In the genomic region with DNA sequence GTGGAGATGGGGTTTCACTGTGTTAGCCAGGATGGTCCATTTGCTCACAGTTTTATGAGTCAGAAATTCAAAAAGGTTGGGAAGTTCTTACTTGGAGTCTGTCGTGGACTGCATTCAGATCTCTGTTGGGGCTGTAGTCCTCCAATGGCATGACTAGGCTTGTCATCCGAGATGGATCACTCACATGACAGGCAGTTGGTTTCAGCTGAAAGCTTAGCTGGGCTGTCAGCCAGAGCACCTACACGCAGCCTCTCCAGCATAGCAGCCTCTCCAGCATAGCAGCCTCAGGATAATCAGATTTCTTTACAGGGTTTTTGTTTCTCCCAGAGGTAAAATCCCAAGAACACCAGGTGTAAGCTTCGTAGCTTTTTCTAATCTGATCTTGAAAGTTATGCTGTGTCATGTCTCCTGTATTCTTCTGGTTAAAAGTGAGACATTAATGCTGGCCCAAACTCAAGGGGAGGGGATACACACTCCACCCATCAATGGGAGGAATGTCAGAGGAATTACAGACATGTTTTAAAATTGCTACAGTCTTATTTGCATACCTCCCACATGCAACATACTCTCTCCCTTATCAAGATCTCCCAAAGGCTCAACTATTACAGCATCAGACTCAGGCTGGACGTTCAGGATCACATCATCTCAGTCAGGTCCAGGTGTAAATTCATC, we compare ENCODE assay signal across 12 cellular contexts. TPM values are rescaled to one million over a fixed set of nuclear protein-coding genes. Genes with fewer than 3 reads are reported as not detected.
A peak's percentile ranks its signal among the peaks of the same experiment; 100 is the strongest.
DNase-seq lines count a peak whose midpoint lies in the region; ATAC-seq, FAIRE-seq and TF ChIP-seq lines count a peak whose summit lies in the region.
"Had no signal": no experiment of that assay in that cellular context is flagged by ENCODE, and none has a peak within 500 bp of the region (broad histone marks: within the 10 kb centered on the region; RNA-seq: fewer than 3 reads in every experiment).

No MANE protein-coding gene starts in this region.

- intact Hi-C loops in Calu3 (cut with micrococcal nuclease; ENCODE audit: unreplicated experiment) (no loop called here), K562 (cut with micrococcal nuclease) (no loop called here)

- H3K4me1 Mint-ChIP-seq in Calu3 (ENCODE audit: low read depth, unreplicated experiment) (peaks cover 20% of the 10 kb centered on the region), mesothelial cell of epicardium (peaks cover 12% of the 10 kb centered on the region)
- no peaks in the 10 kb centered on the region for H3K4me1 Mint-ChIP-seq in effector memory CD8-positive, alpha-beta T cell (ENCODE audit: low read depth in 2 of 2)

- H3K79me2 ChIP-seq in K562 (ENCODE audit: control insufficient read depth, insufficient read depth, low read length) = no peaks in the 10 kb centered on the region

- no peaks in the 10 kb centered on the region for H3K9me3 ChIP-seq in K562 (replicated peaks; ENCODE audit: control insufficient read depth, insufficient read depth, low read depth, low read length)

- no peak overlapping the region for H3K4me2 ChIP-seq in K562 (ENCODE audit: insufficient read depth, low read length)

- no peak for TF ChIP-seq POLR2A in K562 (conservative IDR thresholded peaks at IDR 0.05)

- POLR2A ChIA-PET in K562 (lab: Yijun Ruan, JAX) = no interaction called here

- in situ Hi-C loops in K562 (cut with MboI) = no loop called here

- H3K4me1 ChIP-seq in K562 (replicated peaks in 1 of 2; ENCODE audit: control insufficient read depth in 2 of 2, insufficient read depth in 2 of 2, low read length in 2 of 2) = no peaks in the 10 kb centered on the region

- BruUV-seq in Calu3 (replicated peaks; lab: Mats Ljungman, UMichigan) = TSS peak; percentile 77
- no TSS peak for BruUV-seq in K562 (replicated peaks; lab: Mats Ljungman, UMichigan)

- no peak overlapping the region for H3K27ac ChIP-seq in K562 (ENCODE audit: extremely low read depth, low read depth, low read length)

- no peaks in the 10 kb centered on the region for H3K36me3 ChIP-seq in K562 (ENCODE audit: control insufficient read depth, insufficient read depth, low read length)

- no peak for TF ChIP-seq EP300 in K562 (IDR thresholded peaks at IDR 0.05; ENCODE audit: low read length)

- H3K27ac Mint-ChIP-seq in Calu3 (ENCODE audit: unreplicated experiment) = peak overlapping the region; percentile 42
- H3K27ac Mint-ChIP-seq in mesothelial cell of epicardium = peak overlapping the region; percentile 83
- no peak overlapping the region for H3K27ac Mint-ChIP-seq in effector memory CD8-positive, alpha-beta T cell
- H3K27ac Mint-ChIP-seq: stimulated activated naive CD8-positive, alpha-beta T cell treated with anti-CD3 and anti-CD28 coated beads, Interleukin-15, Interleukin-2, amounts not matched to agents 100 ng/mL and 50 ng/mL, for 24 hours; WTC11 had no signal

- H3K9ac ChIP-seq in K562 (ENCODE audit: insufficient read depth in 1 of 2, low read depth in 2 of 2, low read length in 2 of 2) = no peak overlapping the region

- no peak overlapping the region for H2AFZ ChIP-seq in K562 (ENCODE audit: low read depth, low read length)

- no peak for TF ChIP-seq RAD21 in K562 (CRISPR knock-in tag; conservative IDR thresholded peaks at IDR 0.05 in 1 of 2, IDR thresholded peaks at IDR 0.05 in 1 of 2)

- no peak overlapping the region for H3K4me3 ChIP-seq in K562

- DNase-seq in Calu3 = peak; percentile 16
- peak; percentile 11 for DNase-seq in NCI-H2029 treated with DMSO at 0.1 percent for 48 hours (lab: John Stamatoyannopoulos, UW)
- DNase-seq in K562 (ENCODE audit: extremely low read depth in 1 of 4, low spot score in 3 of 4) = no peak
- no peak for DNase-seq in mesothelial cell of epicardium (ENCODE audit: low spot score in 2 of 2, unreplicated experiment in 2 of 2)
- no peak for DNase-seq in GOT3 (lab: John Stamatoyannopoulos, UW)
- no peak for DNase-seq in effector memory CD8-positive, alpha-beta T cell
- DNase-seq: NCI-H1930 had no signal

- H3K27me3 ChIP-seq in K562 (ENCODE audit: control insufficient read depth in 2 of 2, insufficient read depth in 2 of 2, low read length in 2 of 2) = no peaks in the 10 kb centered on the region

- no peak for TF ChIP-seq CTCF in Calu3 (IDR thresholded peaks at IDR 0.05; ENCODE audit: unreplicated experiment)
- TF ChIP-seq CTCF in K562 (IDR thresholded peaks at IDR 0.05 in 2 of 3, conservative IDR thresholded peaks at IDR 0.05 in 1 of 3; ENCODE audit: insufficient read depth in 2 of 3, low read depth in 1 of 3, low read length in 3 of 3) = no peak
- TF ChIP-seq CTCF in mesothelial cell of epicardium (IDR thresholded peaks at IDR 0.05; ENCODE audit: unreplicated experiment) = no peak

- 1% methylated on average over 5 of the region's 5 CpGs for WGBS in K562 (ENCODE audit: insufficient coverage, low coverage, missing lambda C conversion rate)

- no peak for FAIRE-seq in K562 (lab: Jason Lieb, UNC)

- CTCF ChIA-PET in Calu3 (lab: Charles Lee) = interaction anchor here (0.6 to 1.0 kb wide), 2 partner anchors 9 to 48 kb away, joined by 3 read pairs; no protein-coding TSS in a partner anchor
- CTCF ChIA-PET in K562 (lab: Yijun Ruan, JAX; ENCODE audit: low intra/inter-chr PET ratio) = no interaction called here

- H3K9me1 ChIP-seq in K562 (ENCODE audit: control insufficient read depth, insufficient read depth, low read length) = no peaks in the 10 kb centered on the region

- no peaks in the 10 kb centered on the region for H3K27me3 Mint-ChIP-seq in Calu3 (ENCODE audit: unreplicated experiment)
- H3K27me3 Mint-ChIP-seq in mesothelial cell of epicardium (ENCODE audit: low read depth) = no peaks in the 10 kb centered on the region
- H3K27me3 Mint-ChIP-seq in effector memory CD8-positive, alpha-beta T cell = no peaks in the 10 kb centered on the region
- H3K27me3 Mint-ChIP-seq: stimulated activated naive CD8-positive, alpha-beta T cell treated with anti-CD3 and anti-CD28 coated beads, Interleukin-15, Interleukin-2, amounts not matched to agents 100 ng/mL and 50 ng/mL, for 24 hours had no signal

- H3K4me3 Mint-ChIP-seq in Calu3 (ENCODE audit: low read depth, unreplicated experiment) (no peak overlapping the region), mesothelial cell of epicardium (no peak overlapping the region)
- H3K4me3 Mint-ChIP-seq in effector memory CD8-positive, alpha-beta T cell = no peak overlapping the region
- H3K4me3 Mint-ChIP-seq: stimulated activated naive CD8-positive, alpha-beta T cell treated with anti-CD3 and anti-CD28 coated beads, Interleukin-15, Interleukin-2, amounts not matched to agents 100 ng/mL and 50 ng/mL, for 24 hours; WTC11 had no signal

- H4K20me1 ChIP-seq in K562 (replicated peaks; ENCODE audit: control insufficient read depth, insufficient read depth, low read length) = no peaks in the 10 kb centered on the region

- ATAC-seq in K562 (no peak), HG03139 (IDR thresholded peaks at IDR 0.05; ENCODE audit: unreplicated experiment) (no peak), HG02678 (IDR thresholded peaks at IDR 0.05; ENCODE audit: unreplicated experiment) (no peak)
- ATAC-seq in effector memory CD8-positive, alpha-beta T cell (replicated peaks) = no peak
- ATAC-seq: sciatic nerve, WTC11 had no signal

- H3K9me3 Mint-ChIP-seq in Calu3 (ENCODE audit: low read depth, unreplicated experiment) (no peaks in the 10 kb centered on the region), mesothelial cell of epicardium (peaks cover 17% of the 10 kb centered on the region)
- peaks cover 5 to 17% of the 10 kb centered on the region in 2 donors for H3K9me3 Mint-ChIP-seq in effector memory CD8-positive, alpha-beta T cell
- H3K9me3 Mint-ChIP-seq: WTC11 had no signal

- H3K36me3 Mint-ChIP-seq in Calu3 (ENCODE audit: insufficient read depth, unreplicated experiment) (no peaks in the 10 kb centered on the region), mesothelial cell of epicardium (no peaks in the 10 kb centered on the region)
- no peaks in the 10 kb centered on the region for H3K36me3 Mint-ChIP-seq in effector memory CD8-positive, alpha-beta T cell (ENCODE audit: insufficient read depth)
- H3K36me3 Mint-ChIP-seq: WTC11 had no signal

TF ChIP-seq in K562, 482 proteins besides CTCF, POLR2A, EP300 and RAD21 (continues in another document):
- TF ChIP-seq FOXA3 (CRISPR knock-in tag; conservative IDR thresholded peaks at IDR 0.05 in 1 of 2, IDR thresholded peaks at IDR 0.05 in 1 of 2) (no peak), ZNF184 (CRISPR knock-in tag; IDR thresholded peaks at IDR 0.05) (no peak), MAFG (tag; conservative IDR thresholded peaks at IDR 0.05) (0 out of 2 replicates have a peak, but pooled peaks have one; percentile 5), NFIX (CRISPR knock-in tag; IDR thresholded peaks at IDR 0.05; ENCODE audit: low read depth) (no peak), CHCHD3 (CRISPR knock-in tag; IDR thresholded peaks at IDR 0.05) (no peak), PHB2 (IDR thresholded peaks at IDR 0.05; ENCODE audit: low read depth) (no peak), HLTF (IDR thresholded peaks at IDR 0.05) (no peak)
- TF ChIP-seq, protein P1, sequence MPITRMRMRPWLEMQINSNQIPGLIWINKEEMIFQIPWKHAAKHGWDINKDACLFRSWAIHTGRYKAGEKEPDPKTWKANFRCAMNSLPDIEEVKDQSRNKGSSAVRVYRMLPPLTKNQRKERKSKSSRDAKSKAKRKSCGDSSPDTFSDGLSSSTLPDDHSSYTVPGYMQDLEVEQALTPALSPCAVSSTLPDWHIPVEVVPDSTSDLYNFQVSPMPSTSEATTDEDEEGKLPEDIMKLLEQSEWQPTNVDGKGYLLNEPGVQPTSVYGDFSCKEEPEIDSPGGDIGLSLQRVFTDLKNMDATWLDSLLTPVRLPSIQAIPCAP (CRISPR knock-in tag; IDR thresholded peaks at IDR 0.05; ENCODE audit: borderline replicate concordance) = no peak

RNA-seq across cellular contexts. Expression of a gene that starts 31.6 kb away (rescaled TPM):
- total RNA-seq in Calu3 (2022) (26.2 and 33.7 TPM in 2 replicates), K562 (2014; rRNA removed) (not detected in 2 replicates), K562 (2014; rRNA removed; fragmentation: Illumina TruSeq; extraction: Trizol) (not detected in 2 replicates), K562 (2015; rRNA removed; fragmentation: Illumina TruSeq; extraction: Trizol) (not detected in 2 replicates), K562 (2021) (0.31 and 0.36 TPM in 2 replicates), mesothelial cell of epicardium (5.7 to 6.5 TPM (median 5.8 TPM) in 3 replicates)
- 0.25 TPM in 1 of 2 replicates, not detected in the other for total RNA-seq in K562 (2011; cell fraction: chromatin; rRNA removed; ENCODE audit: low replicate concordance)
- total RNA-seq in K562 (2011; cell fraction: nucleolus; rRNA removed) = 0.33 and 1.3 TPM in 2 replicates
- total RNA-seq in K562 (2011; cell fraction: nucleoplasm; rRNA removed) = 0.51 and 0.69 TPM in 2 replicates
- polyA plus RNA-seq in K562 (2011; rRNA removed) (not detected in 2 replicates), K562 (2014; fragmentation: Illumina TruSeq; extraction: Trizol) (0.10 and 0.12 TPM in 2 replicates), K562 (2014; fragmentation: Nextera tagmentation; extraction: Ambion mirVana) (not detected), K562 (2014; rRNA removed) (0.23 and 0.24 TPM in 2 replicates)
- polyA plus RNA-seq in K562 (2011; cell fraction: cytosol; rRNA removed) = 0.06 and 0.16 TPM in 2 replicates
- 0.10 TPM in 1 of 2 replicates, not detected in the other for polyA plus RNA-seq in K562 (2011; cell fraction: nucleus; rRNA removed)
- 0.60 and 1.3 TPM in 2 replicates for polyA plus RNA-seq in K562 (2012)
- not detected in 2 replicates for polyA minus RNA-seq in K562 (2011; rRNA and poly(A)+ RNA removed)
- polyA minus RNA-seq in K562 (2011; cell fraction: cytosol; rRNA and poly(A)+ RNA removed) = not detected in 2 replicates
- not detected in 2 replicates for polyA minus RNA-seq in K562 (2011; cell fraction: nucleus; rRNA and poly(A)+ RNA removed)

Comparison
In these comparisons a context has a peak if more than half of its experiments do, and no peak if none do; other contexts are left out.
1. DNase-seq: peak in Calu3 (single experiment) and NCI-H2029 treated with DMSO at 0.1 percent for 48 hours (single experiment); none in K562 (0 of 4), mesothelial cell of epicardium (0 of 2), GOT3 (single experiment) and effector memory CD8-positive, alpha-beta T cell (0 of 3).
2. H3K27ac Mint-ChIP-seq: peak in Calu3 (single experiment) and mesothelial cell of epicardium (single experiment); none in effector memory CD8-positive, alpha-beta T cell (0 of 2).